Comparison of ENCODE assay signal across 38 cellular contexts in the genomic region with DNA sequence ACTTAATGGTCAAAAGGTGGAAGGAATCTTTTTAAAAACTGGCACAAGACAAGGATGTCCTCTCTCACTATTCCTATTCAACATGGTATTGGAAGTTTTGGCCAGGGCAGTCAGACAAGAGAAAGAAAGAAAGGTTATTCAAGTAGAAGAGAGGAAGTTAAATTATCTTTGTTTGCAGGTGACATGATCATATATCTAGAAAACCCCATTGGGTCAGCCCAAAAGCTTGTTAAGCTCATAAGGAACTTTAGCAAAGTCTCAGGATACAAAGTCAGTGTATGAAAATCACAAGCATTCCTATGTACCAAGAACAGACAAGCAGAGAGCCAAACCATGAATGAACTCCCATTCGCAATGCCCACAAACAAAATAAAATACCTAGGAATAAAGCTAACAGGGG.
"Had no signal": no experiment of that assay in that cellular context is flagged by ENCODE, and none has a peak within 500 bp of the region (broad histone marks: within the 10 kb centered on the region; RNA-seq: fewer than 3 reads in every experiment).

No MANE protein-coding gene starts in this region.

- FAIRE-seq: bronchial epithelial cell had no signal

- H3K9me3 ChIP-seq: ascending aorta had no signal

- H3K4me1 Mint-ChIP-seq: activated naive CD4-positive, alpha-beta T cell treated with anti-CD3 and anti-CD28 coated beads, Interleukin-2, amount 50 U/mL, for 24 hours; central memory CD8-positive, alpha-beta T cell had no signal

- H3K27ac Mint-ChIP-seq: activated B cell treated with CpG ODN at 0.5 μM for 24 hours; activated CD4-positive, alpha-beta memory T cell treated with anti-CD3 and anti-CD28 coated beads, Interleukin-2, amount 10 ng/mL, durations not matched to agents 7 days and 5 days; activated CD4-positive, alpha-beta T cell treated with anti-CD3 and anti-CD28 coated beads for 36 hours; activated CD4-positive, alpha-beta T cell treated with anti-CD3 and anti-CD28 coated beads, Interleukin-2, amount 10 ng/mL, durations not matched to agents 7 days and 5 days; activated CD8-positive, alpha-beta memory T cell treated with anti-CD3 and anti-CD28 coated beads, Interleukin-2, amount 10 ng/mL, durations not matched to agents 7 days and 5 days; activated CD8-positive, alpha-beta T cell treated with anti-CD3 and anti-CD28 coated beads, Interleukin-2, amount 10 ng/mL, durations not matched to agents 7 days and 5 days; activated naive CD4-positive, alpha-beta T cell treated with anti-CD3 and anti-CD28 coated beads, Interleukin-2, amount 10 ng/mL, durations not matched to agents 7 days and 5 days; activated naive CD4-positive, alpha-beta T cell treated with anti-CD3 and anti-CD28 coated beads, Interleukin-2, amount 50 U/mL, for 24 hours; activated naive CD8-positive, alpha-beta T cell; activated naive CD8-positive, alpha-beta T cell treated with anti-CD3 and anti-CD28 coated beads, Interleukin-2, amount 10 ng/mL, durations not matched to agents 7 days and 5 days; activated naive CD8-positive, alpha-beta T cell treated with anti-CD3 and anti-CD28 coated beads, Interleukin-2, amount 50 U/mL, for 24 hours; activated T-cell treated with anti-CD3 and anti-CD28 coated beads, Interleukin-2, amount 50 U/mL, for 24 hours; activated T-helper 2 cell treated with anti-CD3 and anti-CD28 coated beads, Interferon-gamma antibody, Interleukin-2, Interleukin-4, amounts not matched to agents 10 μg/mL and 5 μg/mL and 100 μg/mL, durations not matched to agents 14 hours and 24 hours and 36 hours; brain; T-helper 1 cell treated with Interleukin-12 subunit alpha and Interleukin-12 subunit beta and Interleukin-4 antibody, amounts not matched to agents 30 μg/mL and 1 μg/mL, for 36 hours; T-helper 2 cell treated with Interferon-gamma antibody and Interleukin-4, amounts not matched to agents 5 μg/mL and 100 μg/mL, for 36 hours had no signal

- H3K4me3 Mint-ChIP-seq: activated B cell treated with CpG ODN at 0.5 μM for 24 hours; activated CD4-positive, alpha-beta memory T cell treated with anti-CD3 and anti-CD28 coated beads, Interleukin-2, amount 10 ng/mL, durations not matched to agents 7 days and 5 days; activated CD4-positive, alpha-beta T cell treated with anti-CD3 and anti-CD28 coated beads for 36 hours; activated CD4-positive, alpha-beta T cell treated with anti-CD3 and anti-CD28 coated beads, Interleukin-2, amount 10 ng/mL, durations not matched to agents 7 days and 5 days; activated CD8-positive, alpha-beta memory T cell treated with anti-CD3 and anti-CD28 coated beads, Interleukin-2, amount 10 ng/mL, durations not matched to agents 7 days and 5 days; activated CD8-positive, alpha-beta T cell treated with anti-CD3 and anti-CD28 coated beads, Interleukin-2, amount 10 ng/mL, durations not matched to agents 7 days and 5 days; activated naive CD4-positive, alpha-beta T cell treated with anti-CD3 and anti-CD28 coated beads, Interleukin-2, amount 10 ng/mL, durations not matched to agents 7 days and 5 days; activated naive CD4-positive, alpha-beta T cell treated with anti-CD3 and anti-CD28 coated beads, Interleukin-2, amount 50 U/mL, for 24 hours; activated naive CD8-positive, alpha-beta T cell; activated naive CD8-positive, alpha-beta T cell treated with anti-CD3 and anti-CD28 coated beads, Interleukin-2, amount 10 ng/mL, durations not matched to agents 7 days and 5 days; activated naive CD8-positive, alpha-beta T cell treated with anti-CD3 and anti-CD28 coated beads, Interleukin-2, amount 50 U/mL, for 24 hours; activated T-cell treated with anti-CD3 and anti-CD28 coated beads, Interleukin-2, amount 50 U/mL, for 24 hours; brain; central memory CD8-positive, alpha-beta T cell; T-helper 1 cell treated with Interleukin-12 subunit alpha and Interleukin-12 subunit beta and Interleukin-4 antibody, amounts not matched to agents 30 μg/mL and 1 μg/mL, for 36 hours; T-helper 2 cell treated with Interferon-gamma antibody and Interleukin-4, amounts not matched to agents 5 μg/mL and 100 μg/mL, for 36 hours had no signal

- DNase-seq: activated B cell treated with CpG ODN at 0.5 μM for 24 hours; activated CD4-positive, alpha-beta memory T cell treated with anti-CD3 and anti-CD28 coated beads, Interleukin-2, amount 10 ng/mL, durations not matched to agents 7 days and 5 days; activated CD4-positive, alpha-beta T cell treated with anti-CD3 and anti-CD28 coated beads for 1 hour; activated CD4-positive, alpha-beta T cell treated with anti-CD3 and anti-CD28 coated beads for 36 hours; activated CD4-positive, alpha-beta T cell treated with anti-CD3 and anti-CD28 coated beads for 48 hours; activated CD4-positive, alpha-beta T cell treated with anti-CD3 and anti-CD28 coated beads, Interleukin-2, amount 10 ng/mL, durations not matched to agents 7 days and 5 days; activated CD4-positive, alpha-beta T cell treated with anti-CD3 and anti-CD28 coated beads, Interleukin-2, amount 50 U/mL, for 48 hours; activated CD8-positive, alpha-beta memory T cell treated with anti-CD3 and anti-CD28 coated beads for 24 hours; activated CD8-positive, alpha-beta memory T cell treated with anti-CD3 and anti-CD28 coated beads, Interleukin-2, amount 10 ng/mL, durations not matched to agents 7 days and 5 days; activated CD8-positive, alpha-beta memory T cell treated with anti-CD3 and anti-CD28 coated beads, Interleukin-2, amount 50 U/mL, for 48 hours; activated CD8-positive, alpha-beta T cell treated with anti-CD3 and anti-CD28 coated beads, Interleukin-2, amount 10 ng/mL, durations not matched to agents 7 days and 5 days; activated effector memory CD4-positive, alpha-beta T cell treated with Interleukin-2 at 50 U/mL for 16 hours; activated gamma-delta T cell; activated naive CD4-positive, alpha-beta T cell treated with anti-CD3 and anti-CD28 coated beads, Interleukin-2, amount 10 ng/mL, durations not matched to agents 7 days and 5 days; activated naive CD4-positive, alpha-beta T cell treated with Interleukin-2 at 50 U/mL for 16 hours; activated naive CD8-positive, alpha-beta T cell treated with anti-CD3 and anti-CD28 coated beads, Interleukin-2, amount 10 ng/mL, durations not matched to agents 7 days and 5 days; activated naive CD8-positive, alpha-beta T cell treated with anti-CD3 and anti-CD28 coated beads, Interleukin-2, amount 50 U/mL, for 24 hours; activated T-cell treated with anti-CD3 and anti-CD28 coated beads, Interleukin-2, amount 50 U/mL, for 24 hours; activated T-cell treated with anti-CD3 and anti-CD28 coated beads, Interleukin-2, amount 50 U/mL, for 48 hours; amygdala; anterior cingulate cortex; caudate nucleus; cerebellar nuclear complex; T-helper 1 cell; T-helper 2 cell; T-helper 9 cell had no signal

- H3K4me1 ChIP-seq: ascending aorta had no signal

- ATAC-seq: activated CD4-positive, alpha-beta T cell treated with anti-CD3 and anti-CD28 coated beads for 36 hours; activated CD4-positive, CD25-positive, alpha-beta regulatory T cell treated with anti-CD3 and anti-CD28 coated beads, Interleukin-2, amount 50 U/mL, for 24 hours; activated CD8-positive, alpha-beta memory T cell treated with anti-CD3 and anti-CD28 coated beads, Interleukin-2, amount 10 ng/mL, durations not matched to agents 7 days and 5 days; activated CD8-positive, alpha-beta T cell treated with anti-CD3 and anti-CD28 coated beads, Interleukin-2, amount 10 ng/mL, durations not matched to agents 7 days and 5 days; activated naive CD8-positive, alpha-beta T cell treated with anti-CD3 and anti-CD28 coated beads, Interleukin-2, amount 50 U/mL, for 24 hours had no signal

- H3K4me3 ChIP-seq: ascending aorta, cardiac muscle cell had no signal

- H3K36me3 Mint-ChIP-seq: activated naive CD4-positive, alpha-beta T cell treated with anti-CD3 and anti-CD28 coated beads, Interleukin-2, amount 10 ng/mL, durations not matched to agents 7 days and 5 days; activated naive CD4-positive, alpha-beta T cell treated with anti-CD3 and anti-CD28 coated beads, Interleukin-2, amount 50 U/mL, for 24 hours; activated naive CD8-positive, alpha-beta T cell; activated naive CD8-positive, alpha-beta T cell treated with anti-CD3 and anti-CD28 coated beads, Interleukin-2, amount 10 ng/mL, durations not matched to agents 7 days and 5 days; brain had no signal

- H3K36me3 ChIP-seq: ascending aorta, cardiac muscle cell had no signal

- H3K9me3 Mint-ChIP-seq: activated B cell treated with CpG ODN at 0.5 μM for 24 hours; activated CD4-positive, alpha-beta memory T cell treated with anti-CD3 and anti-CD28 coated beads, Interleukin-2, amount 10 ng/mL, durations not matched to agents 7 days and 5 days; activated CD4-positive, alpha-beta T cell treated with anti-CD3 and anti-CD28 coated beads, Interleukin-2, amount 10 ng/mL, durations not matched to agents 7 days and 5 days; activated naive CD4-positive, alpha-beta T cell treated with anti-CD3 and anti-CD28 coated beads, Interleukin-2, amount 10 ng/mL, durations not matched to agents 7 days and 5 days; activated naive CD4-positive, alpha-beta T cell treated with anti-CD3 and anti-CD28 coated beads, Interleukin-2, amount 50 U/mL, for 24 hours; activated naive CD8-positive, alpha-beta T cell treated with anti-CD3 and anti-CD28 coated beads, Interleukin-2, amount 10 ng/mL, durations not matched to agents 7 days and 5 days; activated naive CD8-positive, alpha-beta T cell treated with anti-CD3 and anti-CD28 coated beads, Interleukin-2, amount 50 U/mL, for 24 hours; activated T-cell treated with anti-CD3 and anti-CD28 coated beads, Interleukin-2, amount 50 U/mL, for 24 hours; activated T-helper 2 cell treated with anti-CD3 and anti-CD28 coated beads, Interferon-gamma antibody, Interleukin-2, Interleukin-4, amounts not matched to agents 10 μg/mL and 5 μg/mL and 100 μg/mL, durations not matched to agents 14 hours and 24 hours and 36 hours; central memory CD8-positive, alpha-beta T cell; T-helper 1 cell treated with Interleukin-12 subunit alpha and Interleukin-12 subunit beta and Interleukin-4 antibody, amounts not matched to agents 30 μg/mL and 1 μg/mL, for 36 hours had no signal

- H3K27me3 ChIP-seq: ascending aorta, cardiac muscle cell had no signal

- H3K27ac ChIP-seq: ascending aorta, cardiac muscle cell, VCaP had no signal
